16 cellular contexts compared by ENCODE assay signal in the genomic region with DNA sequence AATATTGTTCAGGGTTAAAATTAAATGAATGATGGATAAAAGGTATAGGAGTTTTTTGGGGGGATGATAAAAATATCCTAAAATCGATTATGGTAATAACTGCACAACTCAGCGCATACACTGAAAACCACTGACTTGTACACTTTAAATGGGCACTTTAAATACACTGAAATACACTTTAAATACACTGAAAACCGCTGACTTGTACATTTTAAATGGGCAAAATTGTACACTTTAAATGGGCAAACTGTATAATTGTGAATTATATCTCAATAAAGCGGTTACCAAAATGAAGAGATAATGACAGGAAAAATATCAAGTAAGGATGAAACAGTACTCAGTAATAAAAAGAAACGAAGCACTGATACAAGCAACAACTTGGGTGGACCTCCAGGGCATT. TPM values are rescaled to one million over a fixed set of nuclear protein-coding genes. Genes with fewer than 3 reads are reported as not detected.
A peak's percentile ranks its signal among the peaks of the same experiment; 100 is the strongest.
DNase-seq lines count a peak whose midpoint lies in the region; ATAC-seq, FAIRE-seq and TF ChIP-seq lines count a peak whose summit lies in the region.
"Had no signal": no experiment of that assay in that cellular context is flagged by ENCODE, and none has a peak within 500 bp of the region (broad histone marks: within the 10 kb centered on the region; RNA-seq: fewer than 3 reads in every experiment).

No MANE protein-coding gene starts in this region.

- peak overlapping the region; percentile 75 for H3K4me2 ChIP-seq in A549

- DNase-seq in A549 (ENCODE audit: low read depth in 1 of 2, low spot score in 1 of 2) (no peak), Calu3 (no peak), activated B cell treated with CpG ODN at 0.5 μM for 24 hours (no peak), immature natural killer cell (no peak), midbrain (lab: John Stamatoyannopoulos, UW) (no peak), amygdala (lab: John Stamatoyannopoulos, UW) (no peak)
- DNase-seq in activated CD4-positive, CD25-positive, alpha-beta regulatory T cell (lab: John Stamatoyannopoulos, UW): no peak
- DNase-seq: activated CD4-positive, alpha-beta T cell treated with anti-CD3 and anti-CD28 coated beads for 1 hour; adrenal gland; C1 segment of cervical spinal cord; left ventricle myocardium superior; NCI-H774; stimulated activated naive CD8-positive, alpha-beta T cell treated with anti-CD3 and anti-CD28 coated beads, Interleukin-15, Interleukin-2, amounts not matched to agents 100 U/mL and 50 U/mL, for 24 hours had no signal

- peaks cover 14% of the 10 kb centered on the region; the same call in 2 of the 3 replicates for H3K4me1 ChIP-seq in A549

- no peak overlapping the region for H3K27ac ChIP-seq in A549
- H3K27ac ChIP-seq: SJSA1 had no signal

- peaks cover 39% of the 10 kb centered on the region for H3K36me3 Mint-ChIP-seq in Calu3 (ENCODE audit: insufficient read depth, unreplicated experiment)
- peaks cover 35% of the 10 kb centered on the region for H3K36me3 Mint-ChIP-seq in activated B cell treated with CpG ODN at 0.5 μM for 24 hours (ENCODE audit: low read depth)
- peaks cover 5 to 8% (median 8%) of the 10 kb centered on the region in 3 donors for H3K36me3 Mint-ChIP-seq in immature natural killer cell

- no peak for TF ChIP-seq RAD21 in A549 (conservative IDR thresholded peaks at IDR 0.05 in 1 of 2, IDR thresholded peaks at IDR 0.05 in 1 of 2)

- intact Hi-C loops in Calu3 (cut with micrococcal nuclease; ENCODE audit: unreplicated experiment): no loop called here
- intact Hi-C loops in activated B cell treated with CpG ODN at 0.5 μM for 24 hours (cut with micrococcal nuclease): no loop called here

- no peak for ATAC-seq in A549
- ATAC-seq in activated B cell treated with CpG ODN at 0.5 μM for 24 hours (ENCODE audit: low read depth): no peak
- no peak for ATAC-seq in GM21515 (IDR thresholded peaks at IDR 0.05; ENCODE audit: unreplicated experiment)
- ATAC-seq: left ventricle myocardium superior; stimulated activated naive CD8-positive, alpha-beta T cell treated with anti-CD3 and anti-CD28 coated beads, Interleukin-15, Interleukin-2, amounts not matched to agents 100 U/mL and 50 U/mL, for 24 hours had no signal

- no peak for TF ChIP-seq POLR2A in A549 (IDR thresholded peaks at IDR 0.05; ENCODE audit: low read length)

- no peaks in the 10 kb centered on the region for H3K9me3 Mint-ChIP-seq in Calu3 (ENCODE audit: low read depth, unreplicated experiment)
- H3K9me3 Mint-ChIP-seq in activated B cell treated with CpG ODN at 0.5 μM for 24 hours: no peaks in the 10 kb centered on the region
- H3K9me3 Mint-ChIP-seq in immature natural killer cell: no peaks in the 10 kb centered on the region

- POLR2A ChIA-PET in A549 (lab: Yijun Ruan, JAX): interaction anchor here (1.0 kb wide), 1 partner anchor 58 kb away, joined by 5 read pairs; the partner anchor contains the start of gene PLA2G4C
- POLR2A ChIA-PET in activated B cell treated with CpG ODN at 0.5 μM for 24 hours (lab: Charles Lee): interaction anchor here (1.0 to 2.9 kb wide), 8 partner anchors 17 to 195 kb away, joined by 4 to 32 read pairs (median 8); partner anchors contain the start of genes CARD8, SYNGR4 and TMEM143

- no peaks in the 10 kb centered on the region for H3K9me3 ChIP-seq in A549
- H3K9me3 ChIP-seq: adrenal gland, prostate gland, SJSA1 had no signal

- H3K4me3 Mint-ChIP-seq in Calu3 (ENCODE audit: low read depth, unreplicated experiment): peak overlapping the region; percentile 97
- no peak overlapping the region for H3K4me3 Mint-ChIP-seq in activated B cell treated with CpG ODN at 0.5 μM for 24 hours
- peak overlapping the region; percentile 93 to 100 (median 97) for H3K4me3 Mint-ChIP-seq in immature natural killer cell

- H3K4me3 ChIP-seq in A549: no peak overlapping the region

- H3K27ac Mint-ChIP-seq in Calu3 (ENCODE audit: unreplicated experiment) (no peak overlapping the region), activated B cell treated with CpG ODN at 0.5 μM for 24 hours (peak overlapping the region; percentile 99), immature natural killer cell (peak overlapping the region; percentile 88 to 98 (median 97))

- TF ChIP-seq CTCF in A549 (IDR thresholded peaks at IDR 0.05) (no peak), Calu3 (IDR thresholded peaks at IDR 0.05; ENCODE audit: unreplicated experiment) (no peak), activated B cell treated with CpG ODN at 0.5 μM for 24 hours (IDR thresholded peaks at IDR 0.05) (no peak)

- CTCF ChIA-PET in A549 (lab: Yijun Ruan, JAX) (interaction anchor here (0.9 to 1.4 kb wide), 2 partner anchors 16 to 26 kb away, joined by 3 to 5 read pairs; no protein-coding TSS in a partner anchor), Calu3 (lab: Charles Lee) (interaction anchor here (1.3 kb wide), 1 partner anchor 91 kb away, joined by 5 read pairs; no protein-coding TSS in a partner anchor), activated B cell treated with CpG ODN at 0.5 μM for 24 hours (lab: Charles Lee) (interaction anchor here (1.0 kb wide), 1 partner anchor 16 kb away, joined by 3 read pairs; no protein-coding TSS in a partner anchor)

- H3K27me3 Mint-ChIP-seq in Calu3 (ENCODE audit: unreplicated experiment) (no peaks in the 10 kb centered on the region), activated B cell treated with CpG ODN at 0.5 μM for 24 hours (no peaks in the 10 kb centered on the region), immature natural killer cell (ENCODE audit: low read depth in 3 of 3) (peaks cover 7 to 12% (median 12%) of the 10 kb centered on the region in 3 donors)

- TF ChIP-seq EP300 in A549 (IDR thresholded peaks at IDR 0.05): no peak

- peaks cover 11% of the 10 kb centered on the region for H3K4me1 Mint-ChIP-seq in Calu3 (ENCODE audit: low read depth, unreplicated experiment)
- peaks cover 21% of the 10 kb centered on the region for H3K4me1 Mint-ChIP-seq in activated B cell treated with CpG ODN at 0.5 μM for 24 hours
- peaks cover 20 to 23% of the 10 kb centered on the region in 2 donors for H3K4me1 Mint-ChIP-seq in immature natural killer cell

- 88% methylated on average over 5 of the region's 5 CpGs for WGBS in A549 (ENCODE audit: missing lambda C conversion rate)

- no TSS peak for BruUV-seq in Calu3 (replicated peaks; lab: Mats Ljungman, UMichigan)

- peak; percentile 13 for FAIRE-seq in A549 (lab: Jason Lieb, UNC)

TF ChIP-seq in A549, 52 proteins besides CTCF, POLR2A, EP300 and RAD21:
- peak; percentile 91 for TF ChIP-seq MAFK (IDR thresholded peaks at IDR 0.05; ENCODE audit: partially characterized antibody)
- TF ChIP-seq, protein P1, sequence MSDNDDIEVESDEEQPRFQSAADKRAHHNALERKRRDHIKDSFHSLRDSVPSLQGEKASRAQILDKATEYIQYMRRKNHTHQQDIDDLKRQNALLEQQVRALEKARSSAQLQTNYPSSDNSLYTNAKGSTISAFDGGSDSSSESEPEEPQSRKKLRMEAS (IDR thresholded peaks at IDR 0.05): no peak
TF ChIP-seq in A549: peak in this region for 1.

RNA-seq across cellular contexts. Expression of gene LIG1, which starts 1.5 kb away (rescaled TPM):
- polyA plus RNA-seq in A549 (2011; rRNA removed): 41.2 and 54.9 TPM in 2 replicates
- 101 and 103 TPM in 2 replicates for polyA plus RNA-seq in A549 (2012; cell fraction: cytosol; rRNA removed)
- polyA plus RNA-seq in A549 (2012; cell fraction: nucleus; rRNA removed): 334 and 347 TPM in 2 replicates
- polyA plus RNA-seq in A549 (2017; fragmentation: RNase III; extraction: RNeasy Plus Mini Kit Qiagen cat#74134 plus additional on column Dnase treatment): 88.8 to 106 TPM (median 101 TPM) in 3 replicates
- polyA minus RNA-seq in A549 (2011; rRNA and poly(A)+ RNA removed): 69.2 and 70.1 TPM in 2 replicates
- 99.3 and 99.4 TPM in 2 replicates for total RNA-seq in Calu3 (2022)
- 41.8 and 42.9 TPM in 2 replicates for total RNA-seq in activated B cell treated with CpG ODN at 0.5 μM for 24 hours
- polyA plus RNA-seq in immature natural killer cell: 10 to 100 TPM; 13.1 to 26.0 (median 17.3) TPM

RNA-seq across cellular contexts. Expression of gene ZSWIM9, which starts 1.8 kb away (rescaled TPM):
- polyA plus RNA-seq in A549 (2011; rRNA removed) (0.97 and 1.2 TPM in 2 replicates), A549 (2017; fragmentation: RNase III; extraction: RNeasy Plus Mini Kit Qiagen cat#74134 plus additional on column Dnase treatment) (11.7 to 15.9 TPM (median 13.4 TPM) in 3 replicates), immature natural killer cell (1 to 10 TPM in 1 of 3 donors, under 1 TPM in 1, not detected in 1; 0.54 to 1.3 TPM)
- polyA plus RNA-seq in A549 (2012; cell fraction: cytosol; rRNA removed): 3.2 and 4.0 TPM in 2 replicates
- polyA plus RNA-seq in A549 (2012; cell fraction: nucleus; rRNA removed): 2.7 and 6.6 TPM in 2 replicates
- polyA minus RNA-seq in A549 (2011; rRNA and poly(A)+ RNA removed): 0.33 and 0.39 TPM in 2 replicates
- total RNA-seq in Calu3 (2022) (16.4 and 17.4 TPM in 2 replicates), activated B cell treated with CpG ODN at 0.5 μM for 24 hours (5.7 and 8.6 TPM in 2 replicates)

RNA-seq across cellular contexts. Expression of gene PLA2G4C, which starts 58.1 kb away (rescaled TPM):
- polyA plus RNA-seq in A549 (2011; rRNA removed) (2.1 and 2.8 TPM in 2 replicates), A549 (2017; fragmentation: RNase III; extraction: RNeasy Plus Mini Kit Qiagen cat#74134 plus additional on column Dnase treatment) (1.4 to 3.7 TPM (median 2.6 TPM) in 3 replicates), immature natural killer cell (under 1 TPM in 1 of 3 donors, not detected in 2; 0.37 TPM)
- polyA plus RNA-seq in A549 (2012; cell fraction: cytosol; rRNA removed): 1.2 and 1.4 TPM in 2 replicates
- 5.8 and 10.7 TPM in 2 replicates for polyA plus RNA-seq in A549 (2012; cell fraction: nucleus; rRNA removed)
- 2.7 and 3.2 TPM in 2 replicates for polyA minus RNA-seq in A549 (2011; rRNA and poly(A)+ RNA removed)
- total RNA-seq in Calu3 (2022) (4.2 and 7.7 TPM in 2 replicates), activated B cell treated with CpG ODN at 0.5 μM for 24 hours (14.9 and 16.6 TPM in 2 replicates)
